ENCODE assay signal across 8 cellular contexts in the genomic region with DNA sequence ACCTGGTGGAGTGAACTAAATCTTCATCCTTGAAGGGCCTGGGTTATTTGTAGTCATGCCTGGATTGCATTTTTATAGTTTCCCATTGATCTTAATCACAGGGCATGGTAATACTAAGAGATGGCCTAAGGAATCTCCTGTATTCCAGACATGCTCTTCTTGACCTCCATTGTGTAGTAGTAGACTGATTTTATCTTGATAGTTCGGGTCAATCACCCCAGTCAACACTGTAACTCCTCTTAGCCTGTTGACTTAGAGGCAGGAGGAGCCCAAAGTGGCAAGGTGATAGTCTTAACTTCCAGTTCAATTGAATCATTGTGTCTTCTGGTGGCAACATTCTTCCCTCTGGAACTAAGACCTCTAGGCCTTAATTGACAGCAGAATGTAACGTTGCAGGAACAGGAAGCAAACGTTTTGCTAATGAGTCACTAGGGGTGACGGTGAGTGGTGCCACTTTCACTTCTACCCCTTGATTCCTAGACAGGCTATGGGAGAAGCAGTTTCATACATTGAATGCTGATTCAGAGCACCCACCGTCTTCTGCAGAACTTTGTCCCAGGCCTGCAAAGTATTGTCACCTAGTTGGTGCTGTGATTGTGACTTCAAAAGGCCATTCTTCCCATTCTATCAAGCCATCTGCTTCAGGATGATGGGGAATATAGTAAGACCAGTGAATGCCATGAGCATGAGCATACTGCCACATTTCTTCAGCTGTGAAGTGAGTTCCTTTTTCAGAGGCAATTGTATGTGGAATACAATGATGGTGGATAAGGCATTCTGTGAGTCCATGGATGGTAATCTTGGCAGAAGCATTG. TPM values are rescaled to one million over a fixed set of nuclear protein-coding genes. Genes with fewer than 3 reads are reported as not detected.
A peak's percentile ranks its signal among the peaks of the same experiment; 100 is the strongest.
DNase-seq lines count a peak whose midpoint lies in the region; ATAC-seq, FAIRE-seq and TF ChIP-seq lines count a peak whose summit lies in the region.

No MANE protein-coding gene starts in this region.

- ATAC-seq in GM12878: peak; percentile 96
- no peak for ATAC-seq in CD8-positive, alpha-beta T cell

- SMC1A ChIA-PET in GM12878 (lab: Charles Lee; ENCODE audit: uncharacterized antibody, unreplicated experiment): interaction anchor here (1.3 kb wide), 1 partner anchor 10 kb away, joined by 3 read pairs; no protein-coding TSS in a partner anchor

- 21% methylated on average over 5 of the region's 5 CpGs for WGBS in GM12878 (ENCODE audit: insufficient coverage, insufficient replicate concordance, low lambda C conversion rate, missing lambda C conversion rate)

- CTCF ChIA-PET in GM12878 (lab: Yijun Ruan, JAX): no interaction called here
- CTCF ChIA-PET in CD8-positive, alpha-beta T cell (lab: Charles Lee): no interaction called here

- H3K36me3 ChIP-seq in GM12878 (ENCODE audit: control insufficient read depth in 2 of 2, insufficient read depth in 2 of 2, low read length in 1 of 2): no peaks in the 10 kb centered on the region
- H3K36me3 ChIP-seq in skeletal muscle satellite cell (ENCODE audit: insufficient read depth, low read length): no peaks in the 10 kb centered on the region
- no peaks in the 10 kb centered on the region for H3K36me3 ChIP-seq in CD8-positive, alpha-beta T cell (ENCODE audit: insufficient read depth, low read length)

- H3K4me2 ChIP-seq in GM12878 (ENCODE audit: control insufficient read depth, insufficient read depth) (no peak overlapping the region), skeletal muscle satellite cell (ENCODE audit: low read length) (peak overlapping the region; percentile 37)

- H3K9me3 Mint-ChIP-seq in CD8-positive, alpha-beta T cell: no peaks in the 10 kb centered on the region

- H4K20me1 ChIP-seq in GM12878 (ENCODE audit: control insufficient read depth, insufficient read depth): no peaks in the 10 kb centered on the region

- no peak overlapping the region for H3K4me3 Mint-ChIP-seq in CD8-positive, alpha-beta T cell

- TF ChIP-seq CTCF in GM12878 (IDR thresholded peaks at IDR 0.05 in 2 of 3, conservative IDR thresholded peaks at IDR 0.05 in 1 of 3; ENCODE audit: control insufficient read depth in 2 of 3, extremely low read depth in 1 of 3, insufficient read depth in 1 of 3, low read depth in 3 of 3, low read length in 3 of 3): no peak
- TF ChIP-seq CTCF in CD8-positive, alpha-beta T cell (IDR thresholded peaks at IDR 0.05): no peak

- peak overlapping the region; percentile 84 for H2AFZ ChIP-seq in GM12878 (ENCODE audit: control insufficient read depth, low read depth, low read length)

- in situ Hi-C loops in GM12878 (cut with MboI): no loop called here

- no peaks in the 10 kb centered on the region for H3K27me3 Mint-ChIP-seq in CD8-positive, alpha-beta T cell (ENCODE audit: low read depth)

- H3K27me3 ChIP-seq in GM12878 (replicated peaks in 1 of 2; ENCODE audit: control insufficient read depth in 2 of 2, insufficient read depth in 2 of 2, low read length in 1 of 2) (no peaks in the 10 kb centered on the region), skeletal muscle satellite cell (ENCODE audit: control insufficient read depth, insufficient read depth, low read length) (no peaks in the 10 kb centered on the region)
- H3K27me3 ChIP-seq in CD8-positive, alpha-beta T cell (ENCODE audit: insufficient read depth, low read length): no peaks in the 10 kb centered on the region

- POLR2A ChIA-PET in GM12878 (lab: Charles Lee): no interaction called here
- POLR2A ChIA-PET in CD8-positive, alpha-beta T cell (lab: Charles Lee): no interaction called here

- H3K27ac ChIP-seq in GM12878 (ENCODE audit: control insufficient read depth, insufficient read depth): no peak overlapping the region
- no peak overlapping the region for H3K27ac ChIP-seq in CD8-positive, alpha-beta T cell (ENCODE audit: low read depth, low read length)

- peak; percentile 69 for FAIRE-seq in GM12878 (lab: Jason Lieb, UNC)

- no peak overlapping the region for H3K4me3 ChIP-seq in GM12878
- H3K4me3 ChIP-seq in skeletal muscle satellite cell (ENCODE audit: low read length): no peak overlapping the region
- no peak overlapping the region for H3K4me3 ChIP-seq in CD8-positive, alpha-beta T cell (ENCODE audit: low read depth, low read length)

- H3K27ac Mint-ChIP-seq in CD8-positive, alpha-beta T cell: no peak overlapping the region

- H3K4me1 ChIP-seq in GM12878 (ENCODE audit: control insufficient read depth, insufficient read depth, low read length) (no peaks in the 10 kb centered on the region), skeletal muscle satellite cell (ENCODE audit: control insufficient read depth, insufficient read depth, low read length) (peaks cover 15% of the 10 kb centered on the region)
- no peaks in the 10 kb centered on the region for H3K4me1 ChIP-seq in CD8-positive, alpha-beta T cell (ENCODE audit: insufficient read depth, low read length)

- TF ChIP-seq EP300 in GM12878 (IDR thresholded peaks at IDR 0.05; ENCODE audit: borderline replicate concordance in 1 of 2, control insufficient read depth in 1 of 2, low read depth in 2 of 2, low read length in 2 of 2): no peak

- no peaks in the 10 kb centered on the region; the same call in 2 of the 3 replicates for H3K9me3 ChIP-seq in GM12878 (replicated peaks; ENCODE audit: control insufficient read depth, insufficient read depth, low read length)
- no peaks in the 10 kb centered on the region for H3K9me3 ChIP-seq in skeletal muscle satellite cell (replicated peaks; ENCODE audit: low read length)
- no peaks in the 10 kb centered on the region for H3K9me3 ChIP-seq in CD8-positive, alpha-beta T cell (ENCODE audit: low read length)

- H3K36me3 Mint-ChIP-seq in CD8-positive, alpha-beta T cell: no peaks in the 10 kb centered on the region

- intact Hi-C loops in GM12878 (cut with micrococcal nuclease; ENCODE audit: unreplicated experiment): no loop called here
- intact Hi-C loops in CD8-positive, alpha-beta T cell (cut with DNase I, micrococcal nuclease): no loop called here

- no peak for TF ChIP-seq POLR2A in GM12878 (IDR thresholded peaks at IDR 0.05; ENCODE audit: low read depth, low read length)

- H3K9ac ChIP-seq in GM12878 (ENCODE audit: control insufficient read depth, insufficient read depth, low read length) (no peak overlapping the region), skeletal muscle satellite cell (ENCODE audit: low read depth, low read length) (no peak overlapping the region)

- RAD21 ChIA-PET in GM12878 (lab: Charles Lee; ENCODE audit: unreplicated experiment): no interaction called here

- H3K79me2 ChIP-seq in GM12878 (ENCODE audit: control insufficient read depth, insufficient read depth, low read length): no peaks in the 10 kb centered on the region

- BruUV-seq in GM12878 (replicated peaks; lab: Mats Ljungman, UMichigan): no TSS peak

- H3K4me1 Mint-ChIP-seq in CD8-positive, alpha-beta T cell (ENCODE audit: low read depth): peaks cover 3% of the 10 kb centered on the region

- no peak; the same call in 1 of the 2 replicates for TF ChIP-seq RAD21 in GM12878 (IDR thresholded peaks at IDR 0.05; ENCODE audit: insufficient read depth, low read depth, low read length)

- peak; percentile 63 for DNase-seq in activated CD4-positive, alpha-beta T cell treated with anti-CD3 and anti-CD28 coated beads for 48 hours
- no peak for DNase-seq in activated CD4-positive, alpha-beta T cell treated with anti-CD3 and anti-CD28 coated beads, Interleukin-2, amount 50 U/mL, for 4 hours
- DNase-seq in LHCN-M2 (ENCODE audit: low read depth): peak; percentile 82
- DNase-seq in GM12878 (ENCODE audit: low read depth, low spot score): peak; percentile 62
- no peak for DNase-seq in NCI-H345 (lab: John Stamatoyannopoulos, UW)
- no peak for DNase-seq in CD8-positive, alpha-beta T cell
- DNase-seq in effector CD4-positive, alpha-beta T cell: no peak

TF ChIP-seq in GM12878, 131 proteins besides CTCF, POLR2A, EP300 and RAD21 (continues in another document):
- TF ChIP-seq EGR1 (IDR thresholded peaks at IDR 0.05; ENCODE audit: borderline replicate concordance in 1 of 2, low read depth in 2 of 2, low read length in 2 of 2) (no peak), MTA2 (IDR thresholded peaks at IDR 0.05; ENCODE audit: low read depth) (peak; percentile 30; the same call in 1 of the 2 replicates), EED (IDR thresholded peaks at IDR 0.05; ENCODE audit: low read depth) (0 out of 2 replicates have a peak, but pooled peaks have one; percentile 14), POU2F2 (IDR thresholded peaks at IDR 0.05; ENCODE audit: borderline replicate concordance, low read depth, low read length) (no peak), CREM (IDR thresholded peaks at IDR 0.05; ENCODE audit: low read depth) (peak; percentile 39; the same call in 1 of the 2 replicates), CREB1 (IDR thresholded peaks at IDR 0.05; ENCODE audit: low read depth) (0 out of 2 replicates have a peak, but pooled peaks have one; percentile 25)
- TF ChIP-seq, protein P1, sequence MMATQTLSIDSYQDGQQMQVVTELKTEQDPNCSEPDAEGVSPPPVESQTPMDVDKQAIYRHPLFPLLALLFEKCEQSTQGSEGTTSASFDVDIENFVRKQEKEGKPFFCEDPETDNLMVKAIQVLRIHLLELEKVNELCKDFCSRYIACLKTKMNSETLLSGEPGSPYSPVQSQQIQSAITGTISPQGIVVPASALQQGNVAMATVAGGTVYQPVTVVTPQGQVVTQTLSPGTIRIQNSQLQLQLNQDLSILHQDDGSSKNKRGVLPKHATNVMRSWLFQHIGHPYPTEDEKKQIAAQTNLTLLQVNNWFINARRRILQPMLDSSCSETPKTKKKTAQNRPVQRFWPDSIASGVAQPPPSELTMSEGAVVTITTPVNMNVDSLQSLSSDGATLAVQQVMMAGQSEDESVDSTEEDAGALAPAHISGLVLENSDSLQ (IDR thresholded peaks at IDR 0.05): peak; percentile 68

RNA-seq across cellular contexts. Expression of a gene that starts 24.0 kb away (rescaled TPM):
- 34.5 and 41.2 TPM in 2 replicates for total RNA-seq in LHCN-M2 (2014; rRNA removed)
- polyA plus RNA-seq in LHCN-M2 (2012): 43.6 TPM
- total RNA-seq in GM12878 (2013; cell fraction: nucleolus; rRNA removed): 0.47 and 0.77 TPM in 2 replicates
- total RNA-seq in GM12878 (2014; rRNA removed): 0.34 and 2.0 TPM in 2 replicates
- total RNA-seq in GM12878 (2014; rRNA removed; fragmentation: Illumina TruSeq; extraction: Trizol): 0.37 and 0.40 TPM in 2 replicates
- 2.1 and 2.2 TPM in 2 replicates for total RNA-seq in GM12878 (2021)
- polyA plus RNA-seq in GM12878 (2011; ENCODE audit: low read depth): 0.43 TPM
- polyA plus RNA-seq in GM12878 (2011; rRNA removed): 0.07 and 0.15 TPM in 2 replicates
- 0.02 and 0.03 TPM in 2 replicates for polyA plus RNA-seq in GM12878 (2011; cell fraction: cytosol; rRNA removed)
- 0.03 TPM in 1 of 2 replicates, not detected in the other for polyA plus RNA-seq in GM12878 (2011; cell fraction: nucleus; rRNA removed)
- 0.39 and 0.52 TPM in 2 replicates for polyA plus RNA-seq in GM12878 (2012)
- 0.57 and 0.74 TPM in 2 replicates for polyA plus RNA-seq in GM12878 (2014; fragmentation: Illumina TruSeq; extraction: Trizol)
- polyA plus RNA-seq in GM12878 (2014; fragmentation: Nextera tagmentation; extraction: Ambion mirVana): under 1 TPM; 0.29 to 0.31 TPM
- 0.24 and 0.32 TPM in 2 replicates for polyA plus RNA-seq in GM12878 (2014; rRNA removed)
- polyA plus RNA-seq in GM12878 (2016; fragmentation: Nextera tagmentation; extraction: Ambion mirVana): 1 to 10 TPM; 1.2 to 1.5 TPM
- not detected in 2 replicates for polyA minus RNA-seq in GM12878 (2011; rRNA and poly(A)+ RNA removed)
- not detected in 2 replicates for polyA minus RNA-seq in GM12878 (2011; cell fraction: cytosol; rRNA and poly(A)+ RNA removed)
- not detected in 2 replicates for polyA minus RNA-seq in GM12878 (2011; cell fraction: nucleus; rRNA and poly(A)+ RNA removed)
- total RNA-seq in skeletal muscle satellite cell (2012; rRNA removed): 73.8 and 85.8 TPM in 2 replicates
- total RNA-seq in CD8-positive, alpha-beta T cell: not detected

Comparison
In these comparisons a context has a peak if more than half of its experiments do, and no peak if none do; other contexts are left out.
1. DNase-seq: peak in activated CD4-positive, alpha-beta T cell treated with anti-CD3 and anti-CD28 coated beads for 48 hours (single experiment), LHCN-M2 (single experiment) and GM12878 (single experiment); none in activated CD4-positive, alpha-beta T cell treated with anti-CD3 and anti-CD28 coated beads, Interleukin-2, amount 50 U/mL, for 4 hours (0 of 2), NCI-H345 (single experiment), CD8-positive, alpha-beta T cell (0 of 7) and effector CD4-positive, alpha-beta T cell (single experiment).
2. RNA of a gene that starts 24.0 kb away (total RNA-seq): 34.5 to 41.2 TPM in LHCN-M2; 0.34 to 2.2 TPM in GM12878 and not detected in CD8-positive, alpha-beta T cell; every median in the first group is over 10 times any median in the second.